ENCODE assay signal across 14 cellular contexts in genomic region chr11:13298765-13299164, GRCh38. TPM values are rescaled to one million over a fixed set of nuclear protein-coding genes. Genes with fewer than 3 reads are reported as not detected.
DNase-seq lines count a peak whose midpoint lies in the region; ATAC-seq and TF ChIP-seq lines count a peak whose summit lies in the region.
"Had no signal": no experiment of that assay in that cellular context is flagged by ENCODE, and none has a peak within 500 bp of the region (broad histone marks: within the 10 kb centered on the region; RNA-seq: fewer than 3 reads in every experiment).

No MANE protein-coding gene starts in this region.

- H3K27ac ChIP-seq in CD4-positive, CD25-positive, alpha-beta regulatory T cell (ENCODE audit: insufficient read depth, low read length, poor library complexity, severe bottlenecking), result no peak overlapping the region
- no peak overlapping the region for H3K27ac ChIP-seq in mesenchymal stem cell (ENCODE audit: low read length, poor library complexity, severe bottlenecking)

- H3K27me3 ChIP-seq in BE2C (no peaks in the 10 kb centered on the region), mesenchymal stem cell (ENCODE audit: control insufficient read depth in 1 of 2, insufficient read depth in 1 of 2, low read length in 2 of 2) (no peaks in the 10 kb centered on the region)
- H3K27me3 ChIP-seq in CD4-positive, CD25-positive, alpha-beta regulatory T cell (ENCODE audit: control insufficient read depth, insufficient read depth, low read length), result no peaks in the 10 kb centered on the region

- no peak overlapping the region for H3K4ac ChIP-seq in mesenchymal stem cell (ENCODE audit: low read depth in 1 of 2, low read length in 2 of 2)

- H2BK15ac ChIP-seq in mesenchymal stem cell (ENCODE audit: low read depth, poor library complexity, severe bottlenecking), result peak overlapping the region; percentile 19

- H2BK120ac ChIP-seq in mesenchymal stem cell (ENCODE audit: low read depth, low read length), result no peak overlapping the region

- no peak overlapping the region for H2AFZ ChIP-seq in mesenchymal stem cell (ENCODE audit: low read depth, low read length)

- peaks cover 62% of the 10 kb centered on the region for H3K79me1 ChIP-seq in mesenchymal stem cell (replicated peaks; ENCODE audit: low read length, poor library complexity, severe bottlenecking)

- H3K27ac Mint-ChIP-seq in CD4-positive, CD25-positive, alpha-beta regulatory T cell, result peak overlapping the region; percentile 59 to 88 (median 60)
- H3K27ac Mint-ChIP-seq in activated T-helper 17 cell treated with anti-CD3 and anti-CD28 coated beads, Interleukin-2, amount 50 U/mL, for 72 hours, result peak overlapping the region; percentile 70
- H3K27ac Mint-ChIP-seq: HFFc6 had no signal

- H3K4me1 ChIP-seq in BE2C, result no peaks in the 10 kb centered on the region; the same call in 1 of the 2 replicates
- peaks cover 66% of the 10 kb centered on the region for H3K4me1 ChIP-seq in CD4-positive, CD25-positive, alpha-beta regulatory T cell (ENCODE audit: control insufficient read depth, insufficient read depth, low read length, poor library complexity, severe bottlenecking)
- peaks cover 9% of the 10 kb centered on the region for H3K4me1 ChIP-seq in mesenchymal stem cell (ENCODE audit: control insufficient read depth, insufficient read depth, low read depth, low read length)

- no peaks in the 10 kb centered on the region for H3K36me3 ChIP-seq in BE2C
- H3K36me3 ChIP-seq in CD4-positive, CD25-positive, alpha-beta regulatory T cell (ENCODE audit: control insufficient read depth, insufficient read depth, low read length), result no peaks in the 10 kb centered on the region
- H3K36me3 ChIP-seq in mesenchymal stem cell (ENCODE audit: control insufficient read depth in 1 of 2, insufficient read depth in 2 of 2, low read depth in 1 of 2, low read length in 2 of 2), result no peaks in the 10 kb centered on the region

- no peaks in the 10 kb centered on the region for H3K27me3 Mint-ChIP-seq in CD4-positive, CD25-positive, alpha-beta regulatory T cell
- no peaks in the 10 kb centered on the region for H3K27me3 Mint-ChIP-seq in activated T-helper 17 cell treated with anti-CD3 and anti-CD28 coated beads, Interleukin-2, amount 50 U/mL, for 72 hours

- 0 out of 2 replicates have a peak, but pooled peaks have one; percentile 18 for TF ChIP-seq CTCF in BE2C (IDR thresholded peaks at IDR 0.05; ENCODE audit: low read depth, low read length)

- H3K36me3 Mint-ChIP-seq in CD4-positive, CD25-positive, alpha-beta regulatory T cell, result peaks cover 19% of the 10 kb centered on the region
- peaks cover 13% of the 10 kb centered on the region for H3K36me3 Mint-ChIP-seq in activated T-helper 17 cell treated with anti-CD3 and anti-CD28 coated beads, Interleukin-2, amount 50 U/mL, for 72 hours (ENCODE audit: low read depth)

- H3K9me3 ChIP-seq in BE2C, result no peaks in the 10 kb centered on the region
- H3K9me3 ChIP-seq in CD4-positive, CD25-positive, alpha-beta regulatory T cell (ENCODE audit: control insufficient read depth in 2 of 2, low read length in 2 of 2), result no peaks in the 10 kb centered on the region
- H3K9me3 ChIP-seq in mesenchymal stem cell (ENCODE audit: control insufficient read depth, low read length), result no peaks in the 10 kb centered on the region

- H3K4me3 Mint-ChIP-seq in CD4-positive, CD25-positive, alpha-beta regulatory T cell, result peak overlapping the region in 2 of 4 donors; percentile 1 to 18
- no peak overlapping the region for H3K4me3 Mint-ChIP-seq in activated T-helper 17 cell treated with anti-CD3 and anti-CD28 coated beads, Interleukin-2, amount 50 U/mL, for 72 hours
- H3K4me3 Mint-ChIP-seq: HFFc6 had no signal

- no peak overlapping the region for H3K4me2 ChIP-seq in mesenchymal stem cell (ENCODE audit: low read length, poor library complexity, severe bottlenecking)

- no peak overlapping the region for H3K9ac ChIP-seq in mesenchymal stem cell (ENCODE audit: low read length)

- ATAC-seq in CD4-positive, CD25-positive, alpha-beta regulatory T cell (ENCODE audit: low read depth in 2 of 2), result no peak
- no peak for ATAC-seq in activated T-helper 17 cell treated with anti-CD3 and anti-CD28 coated beads, Interleukin-2, amount 50 U/mL, for 72 hours (replicated peaks)
- no peak for ATAC-seq in HG02759 (IDR thresholded peaks at IDR 0.05; ENCODE audit: unreplicated experiment)

- H2AK5ac ChIP-seq in mesenchymal stem cell (ENCODE audit: low read length, severe bottlenecking), result no peak overlapping the region

- no peak overlapping the region for H4K8ac ChIP-seq in mesenchymal stem cell (ENCODE audit: low read length)

- H3K9me3 Mint-ChIP-seq in CD4-positive, CD25-positive, alpha-beta regulatory T cell, result no peaks in the 10 kb centered on the region
- peaks cover 6% of the 10 kb centered on the region for H3K9me3 Mint-ChIP-seq in activated T-helper 17 cell treated with anti-CD3 and anti-CD28 coated beads, Interleukin-2, amount 50 U/mL, for 72 hours
- H3K9me3 Mint-ChIP-seq: HFFc6 had no signal

- no peak overlapping the region for H2BK5ac ChIP-seq in mesenchymal stem cell (ENCODE audit: low read depth, low read length, poor library complexity, severe bottlenecking)

- no peak overlapping the region for H3K14ac ChIP-seq in mesenchymal stem cell (ENCODE audit: low read length in 2 of 2)

- H3K4me1 Mint-ChIP-seq in CD4-positive, CD25-positive, alpha-beta regulatory T cell, result peaks cover 32 to 87% (median 71%) of the 10 kb centered on the region in 4 donors
- H3K4me1 Mint-ChIP-seq in activated T-helper 17 cell treated with anti-CD3 and anti-CD28 coated beads, Interleukin-2, amount 50 U/mL, for 72 hours, result peaks cover 79% of the 10 kb centered on the region

- no peak overlapping the region for H2BK12ac ChIP-seq in mesenchymal stem cell (ENCODE audit: low read length in 2 of 2)

- no peak overlapping the region for H3K23ac ChIP-seq in mesenchymal stem cell (ENCODE audit: low read length in 2 of 2)

- H4K91ac ChIP-seq in mesenchymal stem cell (ENCODE audit: low read length), result no peak overlapping the region

- WGBS in mesenchymal stem cell, result 81% methylated on average over 3 of the region's 4 CpGs

- no peak overlapping the region for H3K18ac ChIP-seq in mesenchymal stem cell (ENCODE audit: low read depth in 1 of 2, low read length in 2 of 2)

- H3K4me3 ChIP-seq in BE2C (ENCODE audit: low read depth, low read length) (no peak overlapping the region), mesenchymal stem cell (ENCODE audit: insufficient read depth in 1 of 2, low read depth in 1 of 2, low read length in 2 of 2) (no peak overlapping the region)
- H3K4me3 ChIP-seq in CD4-positive, CD25-positive, alpha-beta regulatory T cell (ENCODE audit: low read depth, low read length), result no peak overlapping the region

- DNase-seq in BE2C (peak; percentile 12), mesenchymal stem cell (no peak), amygdala (lab: John Stamatoyannopoulos, UW) (no peak), NCI-H2081 (lab: John Stamatoyannopoulos, UW) (no peak)
- DNase-seq in CD4-positive, CD25-positive, alpha-beta regulatory T cell, result no peak
- DNase-seq: HFFc6, KG1, NCI-H1092, NCI-H1694, NCI-H345, NCI-H526 treated with DMSO at 0.1 percent for 48 hours had no signal

RNA-seq across cellular contexts. Expression of gene BMAL1, which starts 21.2 kb away (rescaled TPM):
- polyA plus RNA-seq in BE2C (2012; ENCODE audit: insufficient read depth, insufficient read length, low read depth), result 2.4 TPM
- total RNA-seq in CD4-positive, CD25-positive, alpha-beta regulatory T cell, result 104 TPM
- 10 to 100 TPM; 16.3 to 21.3 (median 19.4) TPM for polyA plus RNA-seq in CD4-positive, CD25-positive, alpha-beta regulatory T cell
- total RNA-seq in activated T-helper 17 cell treated with anti-CD3 and anti-CD28 coated beads, Interleukin-2, amount 50 U/mL, for 72 hours, result 10 to 100 TPM; 41.6 to 44.7 TPM
- 9.0 TPM for polyA plus RNA-seq in mesenchymal stem cell (2013, experiment 1 of 2)
- 10.0 TPM for polyA plus RNA-seq in mesenchymal stem cell (2013, experiment 2 of 2)
- total RNA-seq: OCI-LY7 had no signal
